ENCODE assay signal across 1 cellular context in genomic region chr6:43267619-43268347, GRCh38.
TF ChIP-seq lines count a peak whose summit lies in the region.

No MANE protein-coding gene starts in this region.

TF ChIP-seq in HepG2, 621 proteins besides CTCF, POLR2A, EP300 and RAD21 (continued from another document and continues in another):
- TF ChIP-seq ZNF407 (CRISPR knock-in tag; IDR thresholded peaks at IDR 0.05; ENCODE audit: not compliant biosample characterization) (no peak), SRF (IDR thresholded peaks at IDR 0.05; ENCODE audit: low read depth, low read length) (peak; percentile 51; the same call in 1 of the 2 replicates), CHD2 (IDR thresholded peaks at IDR 0.05; ENCODE audit: low read depth, low read length) (peak; percentile 23; the same call in 1 of the 2 replicates), RAD51 (IDR thresholded peaks at IDR 0.05; ENCODE audit: borderline replicate concordance) (peak; percentile 27; the same call in 1 of the 2 replicates), BCL6 (CRISPR knock-in tag; IDR thresholded peaks at IDR 0.05) (peak; percentile 98), ZNF7 (CRISPR knock-in tag; IDR thresholded peaks at IDR 0.05) (peak; percentile 48; the same call in 1 of the 2 replicates), ZNF142 (CRISPR knock-in tag; IDR thresholded peaks at IDR 0.05) (no peak; the same call in 1 of the 2 replicates), SMC3 (IDR thresholded peaks at IDR 0.05; ENCODE audit: low read length) (peak; percentile 60), SRSF1 (optimal IDR thresholded peaks at IDR 0.05; ENCODE audit: low read depth, low read length) (no peak), ZNF12 (CRISPR knock-in tag; IDR thresholded peaks at IDR 0.05) (peak; percentile 74), GMEB1 (CRISPR knock-in tag; IDR thresholded peaks at IDR 0.05; ENCODE audit: borderline replicate concordance) (peak; percentile 84), BRF2 (CRISPR knock-in tag; IDR thresholded peaks at IDR 0.05) (peak; percentile 98), DDIT3 (CRISPR knock-in tag; IDR thresholded peaks at IDR 0.05) (no peak), SIX1 (CRISPR knock-in tag; IDR thresholded peaks at IDR 0.05; ENCODE audit: borderline replicate concordance) (peak; percentile 92), ZNF772 (CRISPR knock-in tag; IDR thresholded peaks at IDR 0.05) (peak; percentile 100), ZNF710 (CRISPR knock-in tag; IDR thresholded peaks at IDR 0.05; ENCODE audit: borderline replicate concordance) (peak; percentile 99), DMTF1 (CRISPR knock-in tag; IDR thresholded peaks at IDR 0.05) (no peak), FOXO1 (CRISPR knock-in tag; IDR thresholded peaks at IDR 0.05) (peak; percentile 100), ZNF780A (CRISPR knock-in tag; IDR thresholded peaks at IDR 0.05) (peak; percentile 99), HOXA3 (CRISPR knock-in tag; IDR thresholded peaks at IDR 0.05) (peak; percentile 99), ARID2 (CRISPR knock-in tag; IDR thresholded peaks at IDR 0.05; ENCODE audit: borderline replicate concordance) (peak; percentile 95; the same call in 1 of the 2 replicates), CC2D1A (CRISPR knock-in tag; IDR thresholded peaks at IDR 0.05) (0 out of 2 replicates have a peak, but pooled peaks have one; percentile 84), ZNF44 (CRISPR knock-in tag; IDR thresholded peaks at IDR 0.05) (peak; percentile 98), JUNB (CRISPR knock-in tag; IDR thresholded peaks at IDR 0.05; ENCODE audit: borderline replicate concordance) (peak; percentile 94), NFIC (IDR thresholded peaks at IDR 0.05; ENCODE audit: low read length) (no peak), ZBTB39 (CRISPR knock-in tag; IDR thresholded peaks at IDR 0.05) (peak; percentile 97)
